ENCODE assay signal across 8 cellular contexts in the genomic region with DNA sequence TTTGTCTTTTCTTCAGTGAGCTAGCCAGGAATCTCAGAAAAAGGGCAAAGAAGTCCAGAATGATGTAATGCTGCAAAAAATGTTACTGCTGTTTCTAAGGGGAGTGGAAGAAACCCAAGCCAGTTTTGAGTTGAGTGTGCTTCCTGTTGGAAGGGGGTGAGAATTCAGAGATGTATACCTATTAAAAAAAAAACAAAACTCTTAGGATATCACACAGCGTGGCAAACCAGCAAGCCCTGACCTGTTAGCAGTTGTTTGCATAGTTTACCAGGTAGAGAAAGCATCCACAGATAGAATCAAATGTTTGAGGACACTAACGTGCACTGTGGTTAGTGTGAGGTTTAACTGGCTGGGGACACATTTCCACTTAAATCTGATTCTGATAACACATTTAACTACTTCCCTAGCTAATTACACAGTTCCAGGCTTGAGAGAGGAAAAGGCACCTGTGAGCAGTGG. TPM values are rescaled to one million over a fixed set of nuclear protein-coding genes. Genes with fewer than 3 reads are reported as not detected.
A peak's percentile ranks its signal among the peaks of the same experiment; 100 is the strongest.
DNase-seq lines count a peak whose midpoint lies in the region; ATAC-seq, FAIRE-seq and TF ChIP-seq lines count a peak whose summit lies in the region.

No MANE protein-coding gene starts in this region.

- ATAC-seq in GM21390 (IDR thresholded peaks at IDR 0.05; ENCODE audit: unreplicated experiment), result peak; percentile 61
- ATAC-seq in HG03520 (IDR thresholded peaks at IDR 0.05; ENCODE audit: unreplicated experiment), result peak; percentile 52

- no peak overlapping the region for H3K27ac ChIP-seq in kidney (ENCODE audit: low read depth in 2 of 2, low read length in 2 of 2)

- no peaks in the 10 kb centered on the region for H3K9me3 ChIP-seq in kidney (ENCODE audit: control insufficient read depth in 1 of 2, low read length in 2 of 2)

- no peaks in the 10 kb centered on the region for H3K36me3 ChIP-seq in kidney (ENCODE audit: control insufficient read depth in 1 of 2, insufficient read depth in 2 of 2, low read length in 2 of 2)

- no peak for FAIRE-seq in kidney (lab: Jason Lieb, UNC)

- no peak for TF ChIP-seq CTCF in kidney (IDR thresholded peaks at IDR 0.05; ENCODE audit: borderline replicate concordance, extremely low read depth, insufficient read depth)

- peak; percentile 87 for DNase-seq in DMS79 treated with DMSO at 0.1 percent for 48 hours (lab: John Stamatoyannopoulos, UW)
- peak; percentile 33 for DNase-seq in fibroblast of gingiva (ENCODE audit: low read depth)
- no peak for DNase-seq in activated gamma-delta T cell treated with Interleukin-2 at 50 U/mL for 16 hours
- no peak for DNase-seq in kidney
- DNase-seq in HK-2 (ENCODE audit: unreplicated experiment), result no peak
- DNase-seq in NK-92 (lab: John Stamatoyannopoulos, UW; ENCODE audit: unreplicated experiment), result no peak

- H3K4me1 ChIP-seq in kidney (ENCODE audit: control insufficient read depth in 1 of 2, insufficient read depth in 1 of 2, low read depth in 1 of 2, low read length in 2 of 2), result no peaks in the 10 kb centered on the region

- H3K9ac ChIP-seq in kidney (ENCODE audit: low read length in 2 of 2), result no peak overlapping the region

- intact Hi-C loops in kidney (cut with DNase I), result no loop called here

- H3K4me3 ChIP-seq in kidney (ENCODE audit: low read length in 2 of 2), result no peak overlapping the region

RNA-seq across cellular contexts. Expression of a gene that starts 11.4 kb away (rescaled TPM):
- total RNA-seq in kidney, result 12.5 TPM
- 5.1 TPM for polyA plus RNA-seq in kidney (ENCODE audit: insufficient read depth, low read depth, low replicate concordance)

Comparison
In these comparisons a context has a peak if more than half of its experiments do, and no peak if none do; other contexts are left out.
1. DNase-seq: peak in DMS79 treated with DMSO at 0.1 percent for 48 hours (single experiment) and fibroblast of gingiva (single experiment); none in activated gamma-delta T cell treated with Interleukin-2 at 50 U/mL for 16 hours (single experiment), kidney (single experiment), HK-2 (single experiment) and NK-92 (single experiment).